1 cellular context compared by ENCODE assay signal in the genomic region with DNA sequence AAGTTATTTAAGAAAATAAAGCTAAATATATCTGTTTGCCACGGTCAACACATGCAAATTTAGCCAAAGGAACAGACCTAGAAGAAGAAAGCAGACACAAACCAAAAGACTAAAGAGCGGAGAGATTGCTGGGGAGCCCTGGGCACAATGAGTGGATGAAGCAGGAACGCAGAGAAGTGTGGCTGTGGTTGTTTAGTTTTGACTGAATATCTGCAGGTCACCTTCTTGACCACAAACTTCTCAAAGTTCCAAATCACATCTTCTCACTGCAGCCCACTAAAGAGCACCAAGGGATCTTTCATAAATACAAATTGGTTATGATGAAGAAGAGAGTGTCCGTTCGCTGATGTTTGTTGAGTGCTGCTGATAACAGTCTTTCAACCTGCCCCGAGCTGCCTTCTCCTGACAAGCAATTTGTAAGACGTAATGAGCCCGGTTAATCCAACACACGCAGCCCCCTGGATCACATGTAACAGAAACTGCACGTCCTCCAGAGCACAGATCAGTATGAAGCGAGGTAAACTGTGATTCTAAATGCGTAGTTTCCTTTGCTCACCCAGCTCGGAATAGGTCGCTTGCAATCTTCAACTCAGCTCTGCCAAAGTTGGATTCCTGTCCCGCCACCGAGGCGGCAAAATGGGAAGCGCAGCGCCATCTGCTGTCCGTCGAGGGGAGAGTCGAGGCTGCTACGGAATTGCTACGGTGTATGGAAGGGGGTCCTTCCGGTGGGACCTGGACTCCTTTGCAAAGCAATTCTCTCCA.
TF ChIP-seq lines count a peak whose summit lies in the region.

No MANE protein-coding gene starts in this region.

TF ChIP-seq in Ishikawa, 13 proteins besides CTCF, POLR2A, EP300 and RAD21 (continued from another document):
- TF ChIP-seq NFIC (IDR thresholded peaks at IDR 0.05) (peak; percentile 42; the same call in 1 of the 2 replicates), EGR1 (IDR thresholded peaks at IDR 0.05) (no peak), TCF12 (IDR thresholded peaks at IDR 0.05; ENCODE audit: low read depth) (0 out of 2 replicates have a peak, but pooled peaks have one; percentile 14), FOXM1 (IDR thresholded peaks at IDR 0.05; ENCODE audit: borderline replicate concordance, low read depth) (peak; percentile 15; the same call in 1 of the 2 replicates), TAF1 (IDR thresholded peaks at IDR 0.05; ENCODE audit: low read depth) (no peak), CREB1 (IDR thresholded peaks at IDR 0.05; ENCODE audit: low read depth) (no peak), ZBTB7A (IDR thresholded peaks at IDR 0.05; ENCODE audit: low read depth) (peak; percentile 98), TEAD4 (IDR thresholded peaks at IDR 0.05) (peak; percentile 72)
- TF ChIP-seq, protein P1, sequence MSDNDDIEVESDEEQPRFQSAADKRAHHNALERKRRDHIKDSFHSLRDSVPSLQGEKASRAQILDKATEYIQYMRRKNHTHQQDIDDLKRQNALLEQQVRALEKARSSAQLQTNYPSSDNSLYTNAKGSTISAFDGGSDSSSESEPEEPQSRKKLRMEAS (IDR thresholded peaks at IDR 0.05) = peak; percentile 65
- TF ChIP-seq, protein P2, sequence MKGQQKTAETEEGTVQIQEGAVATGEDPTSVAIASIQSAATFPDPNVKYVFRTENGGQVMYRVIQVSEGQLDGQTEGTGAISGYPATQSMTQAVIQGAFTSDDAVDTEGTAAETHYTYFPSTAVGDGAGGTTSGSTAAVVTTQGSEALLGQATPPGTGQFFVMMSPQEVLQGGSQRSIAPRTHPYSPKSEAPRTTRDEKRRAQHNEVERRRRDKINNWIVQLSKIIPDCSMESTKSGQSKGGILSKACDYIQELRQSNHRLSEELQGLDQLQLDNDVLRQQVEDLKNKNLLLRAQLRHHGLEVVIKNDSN (IDR thresholded peaks at IDR 0.05) = no peak
